1 cellular context compared by ENCODE assay signal in the genomic region with DNA sequence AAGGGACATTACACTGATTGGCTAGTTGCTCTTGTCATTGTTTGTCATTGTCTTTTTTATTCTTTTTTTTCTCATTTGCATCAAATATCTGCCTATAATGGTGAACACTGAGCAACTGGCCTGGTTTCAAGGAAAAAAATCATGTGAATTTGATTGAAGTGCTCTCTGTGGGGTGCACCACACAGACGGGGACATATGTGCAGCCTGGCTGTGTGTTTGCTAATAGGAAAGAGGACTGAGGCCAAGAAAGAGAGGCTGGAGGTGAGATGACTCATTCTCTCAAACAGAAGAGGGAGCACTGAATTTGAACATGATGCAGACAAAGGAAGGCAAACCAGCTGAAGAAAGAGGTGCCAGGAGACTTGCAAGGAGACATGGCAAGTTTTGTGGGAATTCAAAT.
TF ChIP-seq lines count a peak whose summit lies in the region.

No MANE protein-coding gene starts in this region.

TF ChIP-seq in GM23338, 12 proteins besides CTCF, POLR2A, EP300 and RAD21 (continued from another document):
- TF ChIP-seq, protein P1, sequence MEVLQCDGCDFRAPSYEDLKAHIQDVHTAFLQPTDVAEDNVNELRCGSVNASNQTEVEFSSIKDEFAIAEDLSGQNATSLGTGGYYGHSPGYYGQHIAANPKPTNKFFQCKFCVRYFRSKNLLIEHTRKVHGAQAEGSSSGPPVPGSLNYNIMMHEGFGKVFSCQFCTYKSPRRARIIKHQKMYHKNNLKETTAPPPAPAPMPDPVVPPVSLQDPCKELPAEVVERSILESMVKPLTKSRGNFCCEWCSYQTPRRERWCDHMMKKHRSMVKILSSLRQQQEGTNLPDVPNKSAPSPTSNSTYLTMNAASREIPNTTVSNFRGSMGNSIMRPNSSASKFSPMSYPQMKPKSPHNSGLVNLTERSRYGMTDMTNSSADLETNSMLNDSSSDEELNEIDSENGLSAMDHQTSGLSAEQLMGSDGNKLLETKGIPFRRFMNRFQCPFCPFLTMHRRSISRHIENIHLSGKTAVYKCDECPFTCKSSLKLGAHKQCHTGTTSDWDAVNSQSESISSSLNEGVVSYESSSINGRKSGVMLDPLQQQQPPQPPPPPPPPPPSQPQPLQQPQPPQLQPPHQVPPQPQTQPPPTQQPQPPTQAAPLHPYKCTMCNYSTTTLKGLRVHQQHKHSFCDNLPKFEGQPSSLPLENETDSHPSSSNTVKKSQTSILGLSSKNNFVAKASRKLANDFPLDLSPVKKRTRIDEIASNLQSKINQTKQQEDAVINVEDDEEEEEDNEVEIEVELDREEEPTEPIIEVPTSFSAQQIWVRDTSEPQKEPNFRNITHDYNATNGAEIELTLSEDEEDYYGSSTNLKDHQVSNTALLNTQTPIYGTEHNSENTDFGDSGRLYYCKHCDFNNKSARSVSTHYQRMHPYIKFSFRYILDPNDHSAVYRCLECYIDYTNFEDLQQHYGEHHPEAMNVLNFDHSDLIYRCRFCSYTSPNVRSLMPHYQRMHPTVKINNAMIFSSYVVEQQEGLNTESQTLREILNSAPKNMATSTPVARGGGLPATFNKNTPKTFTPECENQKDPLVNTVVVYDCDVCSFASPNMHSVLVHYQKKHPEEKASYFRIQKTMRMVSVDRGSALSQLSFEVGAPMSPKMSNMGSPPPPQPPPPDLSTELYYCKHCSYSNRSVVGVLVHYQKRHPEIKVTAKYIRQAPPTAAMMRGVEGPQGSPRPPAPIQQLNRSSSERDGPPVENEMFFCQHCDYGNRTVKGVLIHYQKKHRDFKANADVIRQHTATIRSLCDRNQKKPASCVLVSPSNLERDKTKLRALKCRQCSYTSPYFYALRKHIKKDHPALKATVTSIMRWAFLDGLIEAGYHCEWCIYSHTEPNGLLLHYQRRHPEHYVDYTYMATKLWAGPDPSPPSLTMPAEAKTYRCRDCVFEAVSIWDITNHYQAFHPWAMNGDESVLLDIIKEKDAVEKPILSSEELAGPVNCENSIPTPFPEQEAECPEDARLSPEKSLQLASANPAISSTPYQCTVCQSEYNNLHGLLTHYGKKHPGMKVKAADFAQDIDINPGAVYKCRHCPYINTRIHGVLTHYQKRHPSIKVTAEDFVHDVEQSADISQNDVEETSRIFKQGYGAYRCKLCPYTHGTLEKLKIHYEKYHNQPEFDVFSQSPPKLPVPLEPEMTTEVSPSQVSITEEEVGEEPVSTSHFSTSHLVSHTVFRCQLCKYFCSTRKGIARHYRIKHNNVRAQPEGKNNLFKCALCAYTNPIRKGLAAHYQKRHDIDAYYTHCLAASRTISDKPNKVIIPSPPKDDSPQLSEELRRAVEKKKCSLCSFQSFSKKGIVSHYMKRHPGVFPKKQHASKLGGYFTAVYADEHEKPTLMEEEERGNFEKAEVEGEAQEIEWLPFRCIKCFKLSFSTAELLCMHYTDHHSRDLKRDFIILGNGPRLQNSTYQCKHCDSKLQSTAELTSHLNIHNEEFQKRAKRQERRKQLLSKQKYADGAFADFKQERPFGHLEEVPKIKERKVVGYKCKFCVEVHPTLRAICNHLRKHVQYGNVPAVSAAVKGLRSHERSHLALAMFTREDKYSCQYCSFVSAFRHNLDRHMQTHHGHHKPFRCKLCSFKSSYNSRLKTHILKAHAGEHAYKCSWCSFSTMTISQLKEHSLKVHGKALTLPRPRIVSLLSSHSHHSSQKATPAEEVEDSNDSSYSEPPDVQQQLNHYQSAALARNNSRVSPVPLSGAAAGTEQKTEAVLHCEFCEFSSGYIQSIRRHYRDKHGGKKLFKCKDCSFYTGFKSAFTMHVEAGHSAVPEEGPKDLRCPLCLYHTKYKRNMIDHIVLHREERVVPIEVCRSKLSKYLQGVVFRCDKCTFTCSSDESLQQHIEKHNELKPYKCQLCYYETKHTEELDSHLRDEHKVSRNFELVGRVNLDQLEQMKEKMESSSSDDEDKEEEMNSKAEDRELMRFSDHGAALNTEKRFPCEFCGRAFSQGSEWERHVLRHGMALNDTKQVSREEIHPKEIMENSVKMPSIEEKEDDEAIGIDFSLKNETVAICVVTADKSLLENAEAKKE (CRISPR knock-in tag; IDR thresholded peaks at IDR 0.05) = no peak
- TF ChIP-seq, protein P2, sequence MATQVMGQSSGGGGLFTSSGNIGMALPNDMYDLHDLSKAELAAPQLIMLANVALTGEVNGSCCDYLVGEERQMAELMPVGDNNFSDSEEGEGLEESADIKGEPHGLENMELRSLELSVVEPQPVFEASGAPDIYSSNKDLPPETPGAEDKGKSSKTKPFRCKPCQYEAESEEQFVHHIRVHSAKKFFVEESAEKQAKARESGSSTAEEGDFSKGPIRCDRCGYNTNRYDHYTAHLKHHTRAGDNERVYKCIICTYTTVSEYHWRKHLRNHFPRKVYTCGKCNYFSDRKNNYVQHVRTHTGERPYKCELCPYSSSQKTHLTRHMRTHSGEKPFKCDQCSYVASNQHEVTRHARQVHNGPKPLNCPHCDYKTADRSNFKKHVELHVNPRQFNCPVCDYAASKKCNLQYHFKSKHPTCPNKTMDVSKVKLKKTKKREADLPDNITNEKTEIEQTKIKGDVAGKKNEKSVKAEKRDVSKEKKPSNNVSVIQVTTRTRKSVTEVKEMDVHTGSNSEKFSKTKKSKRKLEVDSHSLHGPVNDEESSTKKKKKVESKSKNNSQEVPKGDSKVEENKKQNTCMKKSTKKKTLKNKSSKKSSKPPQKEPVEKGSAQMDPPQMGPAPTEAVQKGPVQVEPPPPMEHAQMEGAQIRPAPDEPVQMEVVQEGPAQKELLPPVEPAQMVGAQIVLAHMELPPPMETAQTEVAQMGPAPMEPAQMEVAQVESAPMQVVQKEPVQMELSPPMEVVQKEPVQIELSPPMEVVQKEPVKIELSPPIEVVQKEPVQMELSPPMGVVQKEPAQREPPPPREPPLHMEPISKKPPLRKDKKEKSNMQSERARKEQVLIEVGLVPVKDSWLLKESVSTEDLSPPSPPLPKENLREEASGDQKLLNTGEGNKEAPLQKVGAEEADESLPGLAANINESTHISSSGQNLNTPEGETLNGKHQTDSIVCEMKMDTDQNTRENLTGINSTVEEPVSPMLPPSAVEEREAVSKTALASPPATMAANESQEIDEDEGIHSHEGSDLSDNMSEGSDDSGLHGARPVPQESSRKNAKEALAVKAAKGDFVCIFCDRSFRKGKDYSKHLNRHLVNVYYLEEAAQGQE (IDR thresholded peaks at IDR 0.05; ENCODE audit: unreplicated experiment) = no peak
- no peak for TF ChIP-seq STAT1 (IDR thresholded peaks at IDR 0.05; ENCODE audit: unreplicated experiment)
